ENCODE assay signal across 1 cellular context in genomic region chr15:65245096-65245849, GRCh38.
TF ChIP-seq lines count a peak whose summit lies in the region.

No MANE protein-coding gene starts in this region.

TF ChIP-seq in K562, 482 proteins besides CTCF, POLR2A, EP300 and RAD21:
- TF ChIP-seq FOSL1 (tag; conservative IDR thresholded peaks at IDR 0.05), result 0 out of 2 replicates have a peak, but pooled peaks have one; percentile 19
- 0 out of 4 replicates have a peak, but pooled peaks of 1 of the 2 experiments have one; percentile 21 for TF ChIP-seq FOXK2 (conservative IDR thresholded peaks at IDR 0.05 in 1 of 2, IDR thresholded peaks at IDR 0.05 in 1 of 2; ENCODE audit: low read depth in 2 of 2)
- no peak for TF ChIP-seq NKRF (IDR thresholded peaks at IDR 0.05; ENCODE audit: borderline replicate concordance)
- no peak for TF ChIP-seq ZKSCAN8 (CRISPR knock-in tag; IDR thresholded peaks at IDR 0.05)
- no peak for TF ChIP-seq CCNT2 (IDR thresholded peaks at IDR 0.05; ENCODE audit: borderline replicate concordance, extremely low read depth, insufficient read length, low read depth, low read length)
- TF ChIP-seq ZNF655 (CRISPR knock-in tag; IDR thresholded peaks at IDR 0.05), result no peak
- TF ChIP-seq MAX (CRISPR knock-in tag; IDR thresholded peaks at IDR 0.05), result peak; percentile 32; the same call in 1 of the 2 replicates
- TF ChIP-seq ATF3 (IDR thresholded peaks at IDR 0.05), result peak; percentile 91
- no peak for TF ChIP-seq ATF3 (CRISPR knock-in tag; conservative IDR thresholded peaks at IDR 0.05)
- TF ChIP-seq MCM7 (IDR thresholded peaks at IDR 0.05), result no peak
- 0 out of 2 replicates have a peak, but pooled peaks have one; percentile 29 for TF ChIP-seq ZNF766 (CRISPR knock-in tag; conservative IDR thresholded peaks at IDR 0.05)
- TF ChIP-seq THAP12 (CRISPR knock-in tag; IDR thresholded peaks at IDR 0.05), result no peak
- TF ChIP-seq JUN (IDR thresholded peaks at IDR 0.05; ENCODE audit: borderline replicate concordance, low read depth, low read length), result peak; percentile 72
- no peak for TF ChIP-seq JUN (CRISPR knock-in tag; IDR thresholded peaks at IDR 0.05; ENCODE audit: borderline replicate concordance)
- TF ChIP-seq JUND (IDR thresholded peaks at IDR 0.05; ENCODE audit: borderline replicate concordance, low read depth, low read length), result peak; percentile 56; the same call in 1 of the 2 replicates
- TF ChIP-seq JUND (tag; IDR thresholded peaks at IDR 0.05; ENCODE audit: borderline replicate concordance, low read depth, low read length), result peak; percentile 52; the same call in 2 of the 3 replicates
- no peak for TF ChIP-seq ZBTB5 (IDR thresholded peaks at IDR 0.05)
- peak; percentile 86 for TF ChIP-seq ATF7 (IDR thresholded peaks at IDR 0.05)
TF ChIP-seq in K562: peak in this region for 8.
